27 cellular contexts compared by ENCODE assay signal in genomic region chr2:239873656-239874635, GRCh38.
DNase-seq lines count a peak whose midpoint lies in the region; ATAC-seq, FAIRE-seq and TF ChIP-seq lines count a peak whose summit lies in the region.
"Had no signal": no experiment of that assay in that cellular context is flagged by ENCODE, and none has a peak within 500 bp of the region (broad histone marks: within the 10 kb centered on the region; RNA-seq: fewer than 3 reads in every experiment).

No MANE protein-coding gene starts in this region.

- TF ChIP-seq CTCF in GM13976 (IDR thresholded peaks at IDR 0.05; ENCODE audit: borderline replicate concordance, control extremely low read depth, extremely low read depth, insufficient read depth, missing control alignments) (no peak), endodermal cell (conservative IDR thresholded peaks at IDR 0.05) (no peak)

- no peak overlapping the region for H3K9ac ChIP-seq in endodermal cell (ENCODE audit: extremely low read depth, low read length, poor library complexity, severe bottlenecking)
- H3K9ac ChIP-seq: KMS-11 had no signal

- ATAC-seq in sciatic nerve: peak; percentile 25
- ATAC-seq in HG03175 (IDR thresholded peaks at IDR 0.05; ENCODE audit: unreplicated experiment): no peak
- ATAC-seq: Panc1; psoas muscle; stimulated activated naive B cell treated with anti-CD40 and anti-IgM and Interleukin-4, amounts not matched to agents 10 μg/mL and 1 μg/mL and 100 μg/mL, for 72 hours; WTC11 had no signal

- H3K9me3 Mint-ChIP-seq in activated CD4-positive, alpha-beta T cell treated with anti-CD3 and anti-CD28 coated beads, Interleukin-2, amount 10 ng/mL, durations not matched to agents 24 days and 14 days: no peaks in the 10 kb centered on the region
- H3K9me3 Mint-ChIP-seq in endodermal cell: peaks cover 7% of the 10 kb centered on the region
- H3K9me3 Mint-ChIP-seq: activated CD4-positive, alpha-beta memory T cell treated with anti-CD3 and anti-CD28 coated beads for 36 hours; activated naive CD4-positive, alpha-beta T cell treated with anti-CD3 and anti-CD28 coated beads, Interleukin-2, amount 10 ng/mL, durations not matched to agents 7 days and 5 days; stimulated activated naive B cell treated with anti-CD40 and anti-IgM and Interleukin-4, amounts not matched to agents 10 μg/mL and 1 μg/mL and 100 μg/mL, for 72 hours; WTC11 had no signal

- in situ Hi-C loops in GM13976 (cut with MboI; ENCODE audit: low sequenced_read_pairs, unreplicated experiment): no loop called here

- no peak for FAIRE-seq in GM12891 (lab: Jason Lieb, UNC)
- FAIRE-seq: H1, HTR-8/SVneo had no signal

- no peak overlapping the region for H3K4me3 Mint-ChIP-seq in activated CD4-positive, alpha-beta T cell treated with anti-CD3 and anti-CD28 coated beads, Interleukin-2, amount 10 ng/mL, durations not matched to agents 24 days and 14 days
- H3K4me3 Mint-ChIP-seq in endodermal cell: no peak overlapping the region
- H3K4me3 Mint-ChIP-seq: activated CD4-positive, alpha-beta memory T cell treated with anti-CD3 and anti-CD28 coated beads for 36 hours; activated naive CD4-positive, alpha-beta T cell treated with anti-CD3 and anti-CD28 coated beads, Interleukin-2, amount 10 ng/mL, durations not matched to agents 7 days and 5 days; stimulated activated naive B cell treated with anti-CD40 and anti-IgM and Interleukin-4, amounts not matched to agents 10 μg/mL and 1 μg/mL and 100 μg/mL, for 72 hours; WTC11 had no signal

- DNase-seq in activated CD4-positive, alpha-beta T cell treated with anti-CD3 and anti-CD28 coated beads, Interleukin-2, amount 10 ng/mL, durations not matched to agents 24 days and 14 days: no peak
- DNase-seq in activated CD4-positive, alpha-beta T cell treated with anti-CD3 and anti-CD28 coated beads, Interleukin-2, amount 50 U/mL, for 4 hours: no peak
- peak; percentile 13 for DNase-seq in GM13976 (ENCODE audit: low spot score)
- peak; percentile 33 for DNase-seq in endodermal cell
- peak; percentile 28 for DNase-seq in sciatic nerve (ENCODE audit: low spot score)
- no peak for DNase-seq in GM12891 (ENCODE audit: insufficient read length, low spot score)
- DNase-seq in NCI-H1436 (lab: John Stamatoyannopoulos, UW): no peak
- DNase-seq: 8988T; activated CD4-positive, alpha-beta memory T cell treated with anti-CD3 and anti-CD28 coated beads for 36 hours; activated naive CD4-positive, alpha-beta T cell treated with anti-CD3 and anti-CD28 coated beads, Interleukin-2, amount 10 ng/mL, durations not matched to agents 7 days and 5 days; activated T-cell treated with anti-CD3 and anti-CD28 coated beads, Interleukin-2, amount 50 U/mL, for 48 hours; AML-193; amygdala; dermis blood vessel endothelial cell; NCI-H524; psoas muscle; SIG-M5; stimulated activated naive B cell treated with anti-CD40 and anti-IgM and Interleukin-4, amounts not matched to agents 10 μg/mL and 1 μg/mL and 100 μg/mL, for 72 hours; SW 1271 had no signal

- no peaks in the 10 kb centered on the region for H3K9me3 ChIP-seq in endodermal cell (ENCODE audit: control insufficient read depth, low read length)
- H3K9me3 ChIP-seq: neutrophil, psoas muscle, tibial artery had no signal

- no peaks in the 10 kb centered on the region for H3K36me3 Mint-ChIP-seq in activated CD4-positive, alpha-beta T cell treated with anti-CD3 and anti-CD28 coated beads, Interleukin-2, amount 10 ng/mL, durations not matched to agents 24 days and 14 days (ENCODE audit: low read depth)
- H3K36me3 Mint-ChIP-seq in endodermal cell (ENCODE audit: low read depth): no peaks in the 10 kb centered on the region
- H3K36me3 Mint-ChIP-seq: activated CD4-positive, alpha-beta memory T cell treated with anti-CD3 and anti-CD28 coated beads for 36 hours; activated naive CD4-positive, alpha-beta T cell treated with anti-CD3 and anti-CD28 coated beads, Interleukin-2, amount 10 ng/mL, durations not matched to agents 7 days and 5 days; WTC11 had no signal

- no peaks in the 10 kb centered on the region for H3K4me1 Mint-ChIP-seq in activated CD4-positive, alpha-beta T cell treated with anti-CD3 and anti-CD28 coated beads, Interleukin-2, amount 10 ng/mL, durations not matched to agents 24 days and 14 days
- peaks cover 5% of the 10 kb centered on the region for H3K4me1 Mint-ChIP-seq in endodermal cell

- H3K27ac Mint-ChIP-seq in activated CD4-positive, alpha-beta T cell treated with anti-CD3 and anti-CD28 coated beads, Interleukin-2, amount 10 ng/mL, durations not matched to agents 24 days and 14 days: peak overlapping the region; percentile 20
- H3K27ac Mint-ChIP-seq in endodermal cell: no peak overlapping the region
- H3K27ac Mint-ChIP-seq: activated CD4-positive, alpha-beta memory T cell treated with anti-CD3 and anti-CD28 coated beads for 36 hours; activated naive CD4-positive, alpha-beta T cell treated with anti-CD3 and anti-CD28 coated beads, Interleukin-2, amount 10 ng/mL, durations not matched to agents 7 days and 5 days; stimulated activated naive B cell treated with anti-CD40 and anti-IgM and Interleukin-4, amounts not matched to agents 10 μg/mL and 1 μg/mL and 100 μg/mL, for 72 hours; WTC11 had no signal

- peaks cover 5% of the 10 kb centered on the region for H3K27me3 Mint-ChIP-seq in activated CD4-positive, alpha-beta T cell treated with anti-CD3 and anti-CD28 coated beads, Interleukin-2, amount 10 ng/mL, durations not matched to agents 24 days and 14 days
- peaks cover 23% of the 10 kb centered on the region for H3K27me3 Mint-ChIP-seq in endodermal cell (ENCODE audit: insufficient read depth)

- no peaks in the 10 kb centered on the region for H3K36me3 ChIP-seq in endodermal cell (ENCODE audit: control insufficient read depth, insufficient read depth, low read length)
- H3K36me3 ChIP-seq: neutrophil, tibial artery had no signal

- no peak overlapping the region for H3K4me3 ChIP-seq in endodermal cell (ENCODE audit: low read length)
- H3K4me3 ChIP-seq: psoas muscle, tibial artery had no signal

- intact Hi-C loops in activated CD4-positive, alpha-beta T cell treated with anti-CD3 and anti-CD28 coated beads, Interleukin-2, amount 10 ng/mL, durations not matched to agents 24 days and 14 days (cut with micrococcal nuclease): no loop called here
- intact Hi-C loops in sciatic nerve (cut with DNase I): no loop called here

- no peak for TF ChIP-seq POLR2A in GM12891 (IDR thresholded peaks at IDR 0.05; ENCODE audit: low read depth, low read length)

- 90 to 91% methylated on average over 20 to 28 of the region's 28 CpGs for WGBS in endodermal cell (ENCODE audit: insufficient coverage in 1 of 2, insufficient read length in 1 of 2), 2 experiments

- H3K27me3 ChIP-seq in endodermal cell (ENCODE audit: control insufficient read depth, insufficient read depth, low read length, poor library complexity, severe bottlenecking): no peaks in the 10 kb centered on the region

- H3K4me1 ChIP-seq in endodermal cell (ENCODE audit: control insufficient read depth, insufficient read depth, low read length): no peaks in the 10 kb centered on the region
- H3K4me1 ChIP-seq: psoas muscle, tibial artery had no signal

- H3K27ac ChIP-seq in endodermal cell (ENCODE audit: low read depth, low read length): no peak overlapping the region
- H3K27ac ChIP-seq: KMS-11, neutrophil, psoas muscle, tibial artery had no signal

TF ChIP-seq in GM12891, 5 proteins besides CTCF, POLR2A, EP300 and RAD21:
- TF ChIP-seq PAX5 (IDR thresholded peaks at IDR 0.05; ENCODE audit: insufficient read depth, low read length, severe bottlenecking) (no peak), SPI1 (IDR thresholded peaks at IDR 0.05; ENCODE audit: low read depth, low read length) (no peak), POLR2AphosphoS5 (IDR thresholded peaks at IDR 0.05; ENCODE audit: low read depth, low read length) (no peak), POU2F2 (IDR thresholded peaks at IDR 0.05; ENCODE audit: low read depth, low read length) (no peak), TAF1 (IDR thresholded peaks at IDR 0.05; ENCODE audit: low read depth, low read length) (no peak)

Comparison
In these comparisons a context has a peak if more than half of its experiments do, and no peak if none do; other contexts are left out.
1. DNase-seq: peak in GM13976 (single experiment), endodermal cell (single experiment) and sciatic nerve (single experiment); none in activated CD4-positive, alpha-beta T cell treated with anti-CD3 and anti-CD28 coated beads, Interleukin-2, amount 10 ng/mL, durations not matched to agents 24 days and 14 days (single experiment), activated CD4-positive, alpha-beta T cell treated with anti-CD3 and anti-CD28 coated beads, Interleukin-2, amount 50 U/mL, for 4 hours (0 of 2), GM12891 (single experiment) and NCI-H1436 (single experiment).